22 cellular contexts compared by ENCODE assay signal in genomic region chr17:31916496-31917064, GRCh38. TPM values are rescaled to one million over a fixed set of nuclear protein-coding genes. Genes with fewer than 3 reads are reported as not detected.
DNase-seq lines count a peak whose midpoint lies in the region; ATAC-seq and TF ChIP-seq lines count a peak whose summit lies in the region.
"Had no signal": no experiment of that assay in that cellular context is flagged by ENCODE, and none has a peak within 500 bp of the region (broad histone marks: within the 10 kb centered on the region; RNA-seq: fewer than 3 reads in every experiment).

No MANE protein-coding gene starts in this region.

- in situ Hi-C loops in gastrocnemius medialis (cut with MboI; ENCODE audit: low sequenced_read_pairs in 4 of 4) = no loop called here

- TF ChIP-seq POLR2A in gastrocnemius medialis (IDR thresholded peaks at IDR 0.05) = no peak

- intact Hi-C loops in gastrocnemius medialis (cut with DNase I; ENCODE audit: low total_unique reads) = no loop called here

- H3K9me3 ChIP-seq in adipocyte (ENCODE audit: control insufficient read depth, low read length) (no peaks in the 10 kb centered on the region), skeletal muscle satellite cell (replicated peaks; ENCODE audit: low read length) (no peaks in the 10 kb centered on the region), gastrocnemius medialis (no peaks in the 10 kb centered on the region)
- H3K9me3 ChIP-seq: SJCRH30, uterus had no signal

- peak overlapping the region; percentile 37 for H3K4me2 ChIP-seq in skeletal muscle satellite cell (ENCODE audit: low read length)

- no peak for TF ChIP-seq CTCF in gastrocnemius medialis (IDR thresholded peaks at IDR 0.05 in 4 of 5, conservative IDR thresholded peaks at IDR 0.05 in 1 of 5)

- H3K4me1 ChIP-seq in adipocyte (ENCODE audit: control insufficient read depth, insufficient read depth, low read length) (peaks cover 18% of the 10 kb centered on the region), skeletal muscle satellite cell (ENCODE audit: control insufficient read depth, insufficient read depth, low read length) (peaks cover 29% of the 10 kb centered on the region), gastrocnemius medialis (no peaks in the 10 kb centered on the region)
- H3K4me1 ChIP-seq: SJCRH30, uterus had no signal

- H3K4me3 ChIP-seq in adipocyte (ENCODE audit: low read length) (no peak overlapping the region), skeletal muscle satellite cell (ENCODE audit: low read length) (no peak overlapping the region), gastrocnemius medialis (peak overlapping the region in 1 of 4 donors; percentile 11)
- H3K4me3 ChIP-seq: SJCRH30, uterus had no signal

- H3K36me3 ChIP-seq in adipocyte (ENCODE audit: control insufficient read depth, insufficient read depth, low read length, severe bottlenecking) (no peaks in the 10 kb centered on the region), skeletal muscle satellite cell (ENCODE audit: insufficient read depth, low read length) (no peaks in the 10 kb centered on the region), gastrocnemius medialis (no peaks in the 10 kb centered on the region)
- H3K36me3 ChIP-seq: SJCRH30, uterus had no signal

- ATAC-seq in gastrocnemius medialis (no peak), HG03097 (IDR thresholded peaks at IDR 0.05; ENCODE audit: low FRiP score, unreplicated experiment) (no peak)
- ATAC-seq: activated CD4-positive, CD25-positive, alpha-beta regulatory T cell treated with anti-CD3 and anti-CD28 coated beads, Interleukin-2, amount 50 U/mL, for 24 hours had no signal

- H3K27me3 ChIP-seq in adipocyte (replicated peaks; ENCODE audit: control insufficient read depth, insufficient read depth, low read length) = no peaks in the 10 kb centered on the region
- no peaks in the 10 kb centered on the region for H3K27me3 ChIP-seq in skeletal muscle satellite cell (ENCODE audit: control insufficient read depth, insufficient read depth, low read length)
- H3K27me3 ChIP-seq in gastrocnemius medialis = peaks cover 10 to 19% (median 18%) of the 10 kb centered on the region in 3 donors

- H3K27ac ChIP-seq in gastrocnemius medialis = no peak overlapping the region
- H3K27ac ChIP-seq: C4-2B, HL-60, SJCRH30, uterus had no signal

- DNase-seq in ELF-1 (ENCODE audit: low read depth, low spot score) (peak; percentile 39), adipocyte (ENCODE audit: low read depth) (no peak), islet precursor cell (peak; percentile 51), kidney tubule cell (ENCODE audit: low spot score) (no peak), gastrocnemius medialis (no peak)
- DNase-seq: activated gamma-delta T cell treated with Interleukin-2 at 50 U/mL for 16 hours; activated T-cell treated with anti-CD3 and anti-CD28 coated beads, Interleukin-2, amount 50 U/mL, for 1 hour; DND-41; endodermal cell; glutamatergic neuron; NCI-H1092; NCI-H187; NCI-H526; stimulated activated CD8-positive, alpha-beta memory T cell treated with anti-CD3 and anti-CD28 coated beads, Interleukin-4, amount 100 ng/mL, for 48 hours; substantia nigra; uterus had no signal

- peak overlapping the region; percentile 24 for H3K9ac ChIP-seq in adipocyte (ENCODE audit: low read length)
- no peak overlapping the region for H3K9ac ChIP-seq in skeletal muscle satellite cell (ENCODE audit: low read depth, low read length)

RNA-seq across cellular contexts. Expression of gene UTP6, which starts 15.1 kb away (rescaled TPM):
- total RNA-seq in skeletal muscle satellite cell (2012; rRNA removed) = 37.8 and 39.0 TPM in 2 replicates
- total RNA-seq in gastrocnemius medialis = 10 to 100 TPM; 22.7 to 35.2 (median 27.8) TPM

RNA-seq across cellular contexts. Expression of gene SUZ12, which starts 20.2 kb away (rescaled TPM):
- total RNA-seq in skeletal muscle satellite cell (2012; rRNA removed) = 17.9 and 18.8 TPM in 2 replicates
- 1 to 10 TPM; 7.0 to 9.2 (median 8.4) TPM for total RNA-seq in gastrocnemius medialis

RNA-seq across cellular contexts. Expression of gene COPRS, which starts 57.5 kb away (rescaled TPM):
- total RNA-seq in skeletal muscle satellite cell (2012; rRNA removed) = 56.5 and 76.4 TPM in 2 replicates
- 10 to 100 TPM; 43.8 to 73.9 (median 61.6) TPM for total RNA-seq in gastrocnemius medialis

Comparison
In these comparisons a context has a peak if more than half of its experiments do, and no peak if none do; other contexts are left out.
1. DNase-seq: peak in ELF-1 (single experiment) and islet precursor cell (single experiment); none in adipocyte (single experiment), kidney tubule cell (single experiment) and gastrocnemius medialis (0 of 2).